In the genomic region with DNA sequence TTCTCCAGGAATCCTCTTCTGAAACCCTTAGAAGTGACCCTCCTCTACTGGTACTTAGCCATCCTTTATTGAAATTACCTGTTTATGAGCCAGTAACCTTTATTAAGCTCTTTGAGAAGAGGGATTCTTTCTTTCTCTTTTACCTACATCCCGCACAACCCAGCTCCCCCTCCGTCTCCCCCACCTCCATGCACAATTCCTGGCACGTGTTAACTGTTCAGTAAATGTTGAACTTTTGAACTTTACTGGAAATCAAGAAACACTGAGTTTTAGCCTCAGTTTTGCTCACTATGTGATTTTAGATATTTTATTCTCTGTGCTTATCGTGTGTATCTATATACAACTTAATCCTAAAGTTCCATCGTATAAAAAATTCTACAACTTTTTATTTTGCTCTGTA, we compare ENCODE assay signal across 8 cellular contexts. TPM values are rescaled to one million over a fixed set of nuclear protein-coding genes. Genes with fewer than 3 reads are reported as not detected.
DNase-seq lines count a peak whose midpoint lies in the region; ATAC-seq, FAIRE-seq and TF ChIP-seq lines count a peak whose summit lies in the region.

No MANE protein-coding gene starts in this region.

- H4K20me1 ChIP-seq in K562 (replicated peaks; ENCODE audit: control insufficient read depth, insufficient read depth, low read length): peaks cover 4% of the 10 kb centered on the region

- no peak for TF ChIP-seq EP300 in K562 (IDR thresholded peaks at IDR 0.05; ENCODE audit: low read length)

- H3K9me1 ChIP-seq in K562 (ENCODE audit: control insufficient read depth, insufficient read depth, low read length): no peaks in the 10 kb centered on the region

- peak overlapping the region; percentile 100 for H3K27ac Mint-ChIP-seq in mesothelial cell of epicardium

- no peaks in the 10 kb centered on the region for H3K27me3 Mint-ChIP-seq in mesothelial cell of epicardium (ENCODE audit: low read depth)

- peak overlapping the region; percentile 93 for H3K4me3 Mint-ChIP-seq in mesothelial cell of epicardium

- peak overlapping the region; percentile 8; the same call in 1 of the 2 replicates for H2AFZ ChIP-seq in K562 (ENCODE audit: low read depth, low read length)

- in situ Hi-C loops in ACHN (cut with HindIII; ENCODE audit: low pct_ligation_motif_present, low pct_unique_long_range_greater_than_20kb, low sequenced_read_pairs): no loop called here
- in situ Hi-C loops in K562 (cut with MboI): no loop called here

- peaks cover 5% of the 10 kb centered on the region for H3K36me3 Mint-ChIP-seq in mesothelial cell of epicardium

- TF ChIP-seq CTCF in HL-60 (IDR thresholded peaks at IDR 0.05; ENCODE audit: insufficient read depth, low read length) (no peak), K562 (IDR thresholded peaks at IDR 0.05 in 2 of 3, conservative IDR thresholded peaks at IDR 0.05 in 1 of 3; ENCODE audit: insufficient read depth in 2 of 3, low read depth in 1 of 3, low read length in 3 of 3) (no peak), mesothelial cell of epicardium (IDR thresholded peaks at IDR 0.05; ENCODE audit: unreplicated experiment) (no peak)

- CTCF ChIA-PET in K562 (lab: Yijun Ruan, JAX; ENCODE audit: low intra/inter-chr PET ratio): no interaction called here

- H3K4me3 ChIP-seq in HL-60 (replicated peaks; ENCODE audit: insufficient read depth, low read length): peak overlapping the region; percentile 69
- H3K4me3 ChIP-seq in K562: peak overlapping the region; percentile 70

- TF ChIP-seq RAD21 in K562 (CRISPR knock-in tag; conservative IDR thresholded peaks at IDR 0.05 in 1 of 2, IDR thresholded peaks at IDR 0.05 in 1 of 2): no peak

- no TSS peak for BruUV-seq in K562 (replicated peaks; lab: Mats Ljungman, UMichigan)

- H3K36me3 ChIP-seq in K562 (ENCODE audit: control insufficient read depth, insufficient read depth, low read length): peaks cover 24% of the 10 kb centered on the region

- H3K9ac ChIP-seq in K562 (ENCODE audit: insufficient read depth in 1 of 2, low read depth in 2 of 2, low read length in 2 of 2): peak overlapping the region in 1 of 2 experiments; percentile 91; a peak in 2 of 4 replicates

- peak overlapping the region; percentile 87; the same call in 1 of the 2 replicates for H3K27ac ChIP-seq in HL-60 (replicated peaks)
- H3K27ac ChIP-seq in K562 (ENCODE audit: extremely low read depth, low read depth, low read length): peak overlapping the region; percentile 97; the same call in 2 of the 3 replicates

- intact Hi-C loops in K562 (cut with micrococcal nuclease): loop anchor here (5.0 kb wide), 1 partner anchor 169 kb away; a partner anchor contains a TSS

- peaks cover 6% of the 10 kb centered on the region for H3K9me3 Mint-ChIP-seq in mesothelial cell of epicardium

- H3K9me3 ChIP-seq in K562 (replicated peaks; ENCODE audit: control insufficient read depth, insufficient read depth, low read depth, low read length): no peaks in the 10 kb centered on the region

- ATAC-seq in K562 (no peak), GM18907 (IDR thresholded peaks at IDR 0.05; ENCODE audit: unreplicated experiment) (no peak)

- H3K4me1 ChIP-seq in K562 (replicated peaks in 1 of 2; ENCODE audit: control insufficient read depth in 2 of 2, insufficient read depth in 2 of 2, low read length in 2 of 2): peaks cover 5 to 12% of the 10 kb centered on the region in 2 experiments; a peak in 2 of 5 replicates

- POLR2A ChIA-PET in K562 (lab: Yijun Ruan, JAX): interaction anchor here (0.9 to 2.2 kb wide), 3 partner anchors 9 to 100 kb away, joined by 3 to 11 read pairs (median 5); a partner anchor contains a TSS

- FAIRE-seq in K562 (lab: Jason Lieb, UNC): peak; percentile 48

- H3K4me1 Mint-ChIP-seq in mesothelial cell of epicardium: peaks cover 22% of the 10 kb centered on the region

- TF ChIP-seq POLR2A in K562 (conservative IDR thresholded peaks at IDR 0.05): no peak

- DNase-seq in ACHN (peak; percentile 44), HL-60 (ENCODE audit: low read depth in 1 of 2, low spot score in 1 of 2) (no peak), K562 (ENCODE audit: extremely low read depth in 1 of 4, low spot score in 3 of 4) (peak in 3 of 4 experiments; percentile 12 to 41 (median 21)), mesothelial cell of epicardium (ENCODE audit: low spot score in 2 of 2, unreplicated experiment in 2 of 2) (no peak), amniotic stem cell (lab: John Stamatoyannopoulos, UW) (no peak), foreskin melanocyte (no peak), NCI-H1930 (lab: John Stamatoyannopoulos, UW) (no peak)

- H3K79me2 ChIP-seq in K562 (ENCODE audit: control insufficient read depth, insufficient read depth, low read length): peaks cover 93% of the 10 kb centered on the region

- H3K27me3 ChIP-seq in HL-60 (ENCODE audit: insufficient read depth, poor library complexity, severe bottlenecking): no peaks in the 10 kb centered on the region
- H3K27me3 ChIP-seq in K562 (ENCODE audit: control insufficient read depth in 2 of 2, insufficient read depth in 2 of 2, low read length in 2 of 2): no peaks in the 10 kb centered on the region

- 1% methylated on average over 5 of the region's 5 CpGs for WGBS in K562 (ENCODE audit: insufficient coverage, low coverage, missing lambda C conversion rate)

- peak overlapping the region; percentile 92 for H3K4me2 ChIP-seq in K562 (ENCODE audit: insufficient read depth, low read length)

TF ChIP-seq in K562, 482 proteins besides CTCF, POLR2A, EP300 and RAD21 (continues in another document):
- TF ChIP-seq ZNF24 (IDR thresholded peaks at IDR 0.05) (no peak), POLR2AphosphoS5 (IDR thresholded peaks at IDR 0.05; ENCODE audit: control insufficient read depth, insufficient read depth, low read depth, low read length) (no peak), NR2C2 (CRISPR knock-in tag; IDR thresholded peaks at IDR 0.05) (no peak), NR2C2 (tag; IDR thresholded peaks at IDR 0.05) (no peak), CREB1 (IDR thresholded peaks at IDR 0.05) (no peak), CREB1 (CRISPR knock-in tag; IDR thresholded peaks at IDR 0.05) (no peak)
- TF ChIP-seq, protein P1, sequence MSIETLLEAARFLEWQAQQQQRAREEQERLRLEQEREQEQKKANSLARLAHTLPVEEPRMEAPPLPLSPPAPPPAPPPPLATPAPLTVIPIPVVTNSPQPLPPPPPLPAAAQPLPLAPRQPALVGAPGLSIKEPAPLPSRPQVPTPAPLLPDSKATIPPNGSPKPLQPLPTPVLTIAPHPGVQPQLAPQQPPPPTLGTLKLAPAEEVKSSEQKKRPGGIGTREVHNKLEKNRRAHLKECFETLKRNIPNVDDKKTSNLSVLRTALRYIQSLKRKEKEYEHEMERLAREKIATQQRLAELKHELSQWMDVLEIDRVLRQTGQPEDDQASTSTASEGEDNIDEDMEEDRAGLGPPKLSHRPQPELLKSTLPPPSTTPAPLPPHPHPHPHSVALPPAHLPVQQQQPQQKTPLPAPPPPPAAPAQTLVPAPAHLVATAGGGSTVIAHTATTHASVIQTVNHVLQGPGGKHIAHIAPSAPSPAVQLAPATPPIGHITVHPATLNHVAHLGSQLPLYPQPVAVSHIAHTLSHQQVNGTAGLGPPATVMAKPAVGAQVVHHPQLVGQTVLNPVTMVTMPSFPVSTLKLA (conservative IDR thresholded peaks at IDR 0.05): peak; percentile 46 to 58; a peak in 3 of 4 replicates

RNA-seq across cellular contexts. Expression of a gene that starts 1.8 kb away (rescaled TPM):
- 40.9 and 83.3 TPM in 2 replicates for total RNA-seq in K562 (2011; cell fraction: chromatin; rRNA removed; ENCODE audit: low replicate concordance)
- total RNA-seq in K562 (2011; cell fraction: nucleolus; rRNA removed): 32.5 and 42.5 TPM in 2 replicates
- total RNA-seq in K562 (2011; cell fraction: nucleoplasm; rRNA removed): 60.3 and 83.3 TPM in 2 replicates
- total RNA-seq in K562 (2014; rRNA removed) (64.2 and 87.1 TPM in 2 replicates), K562 (2014; rRNA removed; fragmentation: Illumina TruSeq; extraction: Trizol) (67.2 and 76.3 TPM in 2 replicates), K562 (2015; rRNA removed; fragmentation: Illumina TruSeq; extraction: Trizol) (75.9 and 83.7 TPM in 2 replicates), K562 (2021) (68.1 and 74.5 TPM in 2 replicates), mesothelial cell of epicardium (41.7 to 43.0 TPM (median 41.8 TPM) in 3 replicates)
- polyA plus RNA-seq in K562 (2011; rRNA removed) (53.5 and 71.3 TPM in 2 replicates), K562 (2014; fragmentation: Illumina TruSeq; extraction: Trizol) (60.9 and 63.5 TPM in 2 replicates), K562 (2014; fragmentation: Nextera tagmentation; extraction: Ambion mirVana) (10 to 100 TPM; 28.7 to 43.9 TPM), K562 (2014; rRNA removed) (70.0 and 71.9 TPM in 2 replicates)
- polyA plus RNA-seq in K562 (2011; cell fraction: cytosol; rRNA removed): 31.2 and 37.7 TPM in 2 replicates
- 22.2 and 24.8 TPM in 2 replicates for polyA plus RNA-seq in K562 (2011; cell fraction: nucleus; rRNA removed)
- 47.8 and 59.5 TPM in 2 replicates for polyA plus RNA-seq in K562 (2012)
- 66.2 and 73.9 TPM in 2 replicates for polyA minus RNA-seq in K562 (2011; rRNA and poly(A)+ RNA removed)
- polyA minus RNA-seq in K562 (2011; cell fraction: cytosol; rRNA and poly(A)+ RNA removed): 73.0 and 84.8 TPM in 2 replicates
- polyA minus RNA-seq in K562 (2011; cell fraction: nucleus; rRNA and poly(A)+ RNA removed): 23.7 and 32.3 TPM in 2 replicates

RNA-seq across cellular contexts. Expression of a gene that starts 2.1 kb away (rescaled TPM):
- 8.1 and 57.0 TPM in 2 replicates for total RNA-seq in K562 (2011; cell fraction: chromatin; rRNA removed; ENCODE audit: low replicate concordance)
- 4.2 and 9.7 TPM in 2 replicates for total RNA-seq in K562 (2011; cell fraction: nucleolus; rRNA removed)
- 9.6 and 14.3 TPM in 2 replicates for total RNA-seq in K562 (2011; cell fraction: nucleoplasm; rRNA removed)
- total RNA-seq in K562 (2014; rRNA removed): 14.7 and 21.6 TPM in 2 replicates
- total RNA-seq in K562 (2014; rRNA removed; fragmentation: Illumina TruSeq; extraction: Trizol): 29.5 and 35.9 TPM in 2 replicates
- 29.7 and 34.2 TPM in 2 replicates for total RNA-seq in K562 (2015; rRNA removed; fragmentation: Illumina TruSeq; extraction: Trizol)
- total RNA-seq in K562 (2021): 20.4 TPM in 2 replicates
- 21.1 and 22.2 TPM in 2 replicates for polyA plus RNA-seq in K562 (2011; rRNA removed)
- 1.9 and 4.5 TPM in 2 replicates for polyA plus RNA-seq in K562 (2011; cell fraction: cytosol; rRNA removed)
- polyA plus RNA-seq in K562 (2011; cell fraction: nucleus; rRNA removed): 15.4 and 24.3 TPM in 2 replicates
- 22.2 and 25.5 TPM in 2 replicates for polyA plus RNA-seq in K562 (2012)
- 23.4 and 24.3 TPM in 2 replicates for polyA plus RNA-seq in K562 (2014; fragmentation: Illumina TruSeq; extraction: Trizol)
- polyA plus RNA-seq in K562 (2014; fragmentation: Nextera tagmentation; extraction: Ambion mirVana): 10 to 100 TPM; 19.5 to 24.6 TPM
- polyA plus RNA-seq in K562 (2014; rRNA removed): 20.2 and 24.7 TPM in 2 replicates
- polyA minus RNA-seq in K562 (2011; rRNA and poly(A)+ RNA removed): 25.3 and 42.5 TPM in 2 replicates
- polyA minus RNA-seq in K562 (2011; cell fraction: cytosol; rRNA and poly(A)+ RNA removed): 12.2 and 14.1 TPM in 2 replicates
- polyA minus RNA-seq in K562 (2011; cell fraction: nucleus; rRNA and poly(A)+ RNA removed): 11.0 and 25.7 TPM in 2 replicates
- 7.5 to 9.9 TPM (median 8.2 TPM) in 3 replicates for total RNA-seq in mesothelial cell of epicardium

Comparison
In these comparisons a context has a peak if more than half of its experiments do, and no peak if none do; other contexts are left out.
1. DNase-seq: peak in ACHN (single experiment) and K562 (3 of 4); none in HL-60 (0 of 2), mesothelial cell of epicardium (0 of 2), amniotic stem cell (single experiment), foreskin melanocyte (single experiment) and NCI-H1930 (0 of 2).